Comparison of ENCODE assay signal across 8 cellular contexts in genomic region chr5:173615884-173616576, GRCh38. TPM values are rescaled to one million over a fixed set of nuclear protein-coding genes. Genes with fewer than 3 reads are reported as not detected.
DNase-seq lines count a peak whose midpoint lies in the region; ATAC-seq and TF ChIP-seq lines count a peak whose summit lies in the region.

No MANE protein-coding gene starts in this region.

- H3K4me1 ChIP-seq in thoracic aorta (ENCODE audit: control insufficient read depth in 1 of 2, low read depth in 2 of 2): peaks cover 9 to 31% of the 10 kb centered on the region in 2 donors

- peak; percentile 74 for TF ChIP-seq CTCF in osteocyte (IDR thresholded peaks at IDR 0.05)
- peak; percentile 47 for TF ChIP-seq CTCF in thoracic aorta (IDR thresholded peaks at IDR 0.05)

- no peaks in the 10 kb centered on the region for H3K27me3 ChIP-seq in thoracic aorta (replicated peaks; ENCODE audit: insufficient read depth)

- no peaks in the 10 kb centered on the region for H3K9me3 ChIP-seq in thoracic aorta

- peak overlapping the region; percentile 97 for H3K27ac Mint-ChIP-seq in activated naive CD4-positive, alpha-beta T cell treated with anti-CD3 and anti-CD28 coated beads, Interleukin-2, amount 10 ng/mL, durations not matched to agents 7 days and 5 days
- H3K27ac Mint-ChIP-seq in osteocyte (ENCODE audit: unreplicated experiment): peak overlapping the region; percentile 76

- H3K36me3 ChIP-seq in thoracic aorta: no peaks in the 10 kb centered on the region

- peak; percentile 42 for ATAC-seq in thoracic aorta (ENCODE audit: insufficient number of reproducible peaks, low FRiP score, low read depth)

- CTCF ChIA-PET in activated naive CD4-positive, alpha-beta T cell treated with anti-CD3 and anti-CD28 coated beads, Interleukin-2, amount 10 ng/mL, durations not matched to agents 7 days and 5 days (lab: Charles Lee): interaction anchor here (0.8 to 7.6 kb wide), 17 partner anchors 8 to 696 kb away, joined by 3 to 77 read pairs (median 4); partner anchors contain the start of gene CPEB4

- peak overlapping the region; percentile 90 to 92 for H3K27ac ChIP-seq in thoracic aorta

- in situ Hi-C loops in G401 (cut with HindIII; ENCODE audit: low sequenced_read_pairs) (no loop called here), SK-MEL-5 (cut with HindIII; ENCODE audit: low pct_unique_long_range_greater_than_20kb, low sequenced_read_pairs) (no loop called here)

- H3K4me3 ChIP-seq in thoracic aorta: peak overlapping the region; percentile 96

- H3K27me3 Mint-ChIP-seq in activated naive CD4-positive, alpha-beta T cell treated with anti-CD3 and anti-CD28 coated beads, Interleukin-2, amount 10 ng/mL, durations not matched to agents 7 days and 5 days: no peaks in the 10 kb centered on the region
- no peaks in the 10 kb centered on the region for H3K27me3 Mint-ChIP-seq in osteocyte (ENCODE audit: unreplicated experiment)

- no peaks in the 10 kb centered on the region for H3K9me3 Mint-ChIP-seq in activated naive CD4-positive, alpha-beta T cell treated with anti-CD3 and anti-CD28 coated beads, Interleukin-2, amount 10 ng/mL, durations not matched to agents 7 days and 5 days
- H3K9me3 Mint-ChIP-seq in osteocyte (ENCODE audit: unreplicated experiment): no peaks in the 10 kb centered on the region

- peak; percentile 80 for DNase-seq in G401 (ENCODE audit: low spot score)
- peak; percentile 44 for DNase-seq in GOT3 (lab: John Stamatoyannopoulos, UW)
- DNase-seq in LHCN-M2 (ENCODE audit: low read depth): peak; percentile 80
- peak; percentile 67 for DNase-seq in SK-MEL-5 (ENCODE audit: low read depth, low spot score)
- DNase-seq in activated naive CD4-positive, alpha-beta T cell treated with anti-CD3 and anti-CD28 coated beads, Interleukin-2, amount 10 ng/mL, durations not matched to agents 7 days and 5 days: peak; percentile 80
- peak; percentile 75 for DNase-seq in globus pallidus (ENCODE audit: low spot score)
- DNase-seq in osteocyte (ENCODE audit: extremely low spot score, unreplicated experiment): peak; percentile 88
- DNase-seq in thoracic aorta (ENCODE audit: low spot score): peak; percentile 15

- peaks cover 31% of the 10 kb centered on the region for H3K4me1 Mint-ChIP-seq in activated naive CD4-positive, alpha-beta T cell treated with anti-CD3 and anti-CD28 coated beads, Interleukin-2, amount 10 ng/mL, durations not matched to agents 7 days and 5 days
- peaks cover 44% of the 10 kb centered on the region for H3K4me1 Mint-ChIP-seq in osteocyte (ENCODE audit: unreplicated experiment)

- peak overlapping the region; percentile 94 for H3K4me3 Mint-ChIP-seq in activated naive CD4-positive, alpha-beta T cell treated with anti-CD3 and anti-CD28 coated beads, Interleukin-2, amount 10 ng/mL, durations not matched to agents 7 days and 5 days
- H3K4me3 Mint-ChIP-seq in osteocyte (ENCODE audit: unreplicated experiment): peak overlapping the region; percentile 87

- H3K36me3 Mint-ChIP-seq in activated naive CD4-positive, alpha-beta T cell treated with anti-CD3 and anti-CD28 coated beads, Interleukin-2, amount 10 ng/mL, durations not matched to agents 7 days and 5 days: peaks cover 18% of the 10 kb centered on the region
- peaks cover 13% of the 10 kb centered on the region for H3K36me3 Mint-ChIP-seq in osteocyte (ENCODE audit: unreplicated experiment)

RNA-seq across cellular contexts. Expression of gene BOD1, which starts 0.4 kb away (rescaled TPM):
- total RNA-seq in G401 (2014; rRNA removed; shearing (Covaris generic)): 85.4 and 98.6 TPM in 2 replicates
- total RNA-seq in LHCN-M2 (2014; rRNA removed) (68.7 and 80.5 TPM in 2 replicates), osteocyte (64.6 and 70.7 TPM in 2 replicates), thoracic aorta (10 to 100 TPM; 30.2 to 44.7 TPM)
- 67.8 TPM for polyA plus RNA-seq in LHCN-M2 (2012)
- 39.2 and 45.7 TPM in 2 replicates for total RNA-seq in SK-MEL-5 (2014; rRNA removed; shearing (Covaris generic))
- 39.3 and 53.2 TPM in 2 replicates for polyA plus RNA-seq in SK-MEL-5 (2015; cell fraction: cytosol; rRNA removed)
- 172 and 208 TPM in 2 replicates for polyA plus RNA-seq in SK-MEL-5 (2015; cell fraction: nucleus; rRNA removed)

Comparison
In these comparisons a context has a peak if more than half of its experiments do, and no peak if none do; other contexts are left out.
1. Peak in every context shown above with its lines: DNase-seq, ATAC-seq, H3K4me3 ChIP-seq and H3K27ac ChIP-seq.
2. DNase-seq: peak in every context shown above with its lines; median percentile 88 in osteocyte; 80 in G401; 80 in LHCN-M2; 80 in activated naive CD4-positive, alpha-beta T cell treated with anti-CD3 and anti-CD28 coated beads, Interleukin-2, amount 10 ng/mL, durations not matched to agents 7 days and 5 days; 75 in globus pallidus; 67 in SK-MEL-5; 44 in GOT3; 15 in thoracic aorta.